ENCODE assay signal across 17 cellular contexts in the genomic region with DNA sequence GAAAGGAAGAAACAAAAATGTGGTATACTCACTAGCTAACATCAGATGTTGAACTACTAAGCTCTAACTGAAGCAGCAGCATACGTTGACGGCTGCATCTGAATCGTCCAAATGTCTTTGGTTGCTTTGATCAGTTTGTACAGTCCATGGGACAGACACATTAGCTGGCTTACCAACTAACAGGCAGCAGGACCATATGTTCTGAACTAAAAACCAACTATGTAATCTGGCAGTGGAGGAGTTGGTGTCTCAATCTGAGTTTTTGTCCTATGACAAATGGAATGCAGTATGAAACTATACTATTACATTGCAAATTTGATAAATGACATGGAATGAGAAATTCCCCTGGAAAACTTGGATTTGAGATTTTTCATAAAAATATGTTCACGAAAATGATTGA.
DNase-seq lines count a peak whose midpoint lies in the region; FAIRE-seq and TF ChIP-seq lines count a peak whose summit lies in the region.
"Had no signal": no experiment of that assay in that cellular context is flagged by ENCODE, and none has a peak within 500 bp of the region (broad histone marks: within the 10 kb centered on the region; RNA-seq: fewer than 3 reads in every experiment).

No MANE protein-coding gene starts in this region.

- H3K36me3 ChIP-seq in esophagus squamous epithelium = no peaks in the 10 kb centered on the region
- H3K36me3 ChIP-seq in SJCRH30 = no peaks in the 10 kb centered on the region

- H3K27me3 Mint-ChIP-seq in brain = no peaks in the 10 kb centered on the region

- TF ChIP-seq CTCF in brain (conservative IDR thresholded peaks at IDR 0.05) = no peak
- TF ChIP-seq CTCF in fibroblast of pulmonary artery (IDR thresholded peaks at IDR 0.05; ENCODE audit: low read length, missing control alignments) = no peak
- TF ChIP-seq CTCF in esophagus squamous epithelium (IDR thresholded peaks at IDR 0.05) = no peak

- H3K4me1 ChIP-seq in esophagus squamous epithelium (no peaks in the 10 kb centered on the region), SJCRH30 (peaks cover 1% of the 10 kb centered on the region)

- H3K27ac ChIP-seq in esophagus squamous epithelium (no peak overlapping the region), SJCRH30 (no peak overlapping the region)
- H3K27ac ChIP-seq: 22Rv1, RWPE1 had no signal

- 89 to 96% methylated on average over 4 of the region's 4 CpGs for WGBS in esophagus squamous epithelium, 2 donors

- H3K4me3 Mint-ChIP-seq in brain = peak overlapping the region in 1 of 5 experiments; percentile 7

- H3K27me3 ChIP-seq in esophagus squamous epithelium (no peaks in the 10 kb centered on the region), SJCRH30 (no peaks in the 10 kb centered on the region)

- H3K9me3 Mint-ChIP-seq in brain = no peaks in the 10 kb centered on the region

- intact Hi-C loops in esophagus squamous epithelium (cut with DNase I) = no loop called here

- H3K36me3 Mint-ChIP-seq in brain = peaks cover 51% of the 10 kb centered on the region

- no peak for FAIRE-seq in HTR-8/SVneo (lab: Jason Lieb, UNC)
- FAIRE-seq: GM12892, GM19239 had no signal

- peaks cover 81% of the 10 kb centered on the region for H3K4me1 Mint-ChIP-seq in brain

- no peak for TF ChIP-seq POLR2A in esophagus squamous epithelium (IDR thresholded peaks at IDR 0.05)

- peak overlapping the region in 3 of 5 experiments; percentile 19 to 87 (median 27) for H3K27ac Mint-ChIP-seq in brain

- no peak overlapping the region for H3K4me3 ChIP-seq in fibroblast of pulmonary artery (replicated peaks; ENCODE audit: low read depth, low read length)
- no peak overlapping the region for H3K4me3 ChIP-seq in esophagus squamous epithelium
- H3K4me3 ChIP-seq in SJCRH30 = no peak overlapping the region

- DNase-seq in DMS 273 (lab: John Stamatoyannopoulos, UW; ENCODE audit: unreplicated experiment) = peak; percentile 5
- DNase-seq in DMS 273 treated with DMSO at 0.1 percent for 48 hours (lab: John Stamatoyannopoulos, UW) = no peak
- peak; percentile 29 for DNase-seq in fibroblast of pulmonary artery (ENCODE audit: low read depth)
- no peak for DNase-seq in esophagus squamous epithelium (lab: John Stamatoyannopoulos, UW)
- DNase-seq in KG1 (lab: John Stamatoyannopoulos, UW) = no peak
- DNase-seq in HTR-8/SVneo (ENCODE audit: insufficient read length, low spot score) = no peak
- DNase-seq in SJCRH30 = no peak
- DNase-seq: DMS53; MV-4-11; NCI-H1417 treated with DMSO at 0.1 percent for 48 hours; NCI-H2081; NK-92 treated with Interleukin-12 subunit alpha and Interleukin-12 subunit beta, amount 100 ng/mL, for 24 hours had no signal

- H3K9me3 ChIP-seq in esophagus squamous epithelium (no peaks in the 10 kb centered on the region), SJCRH30 (replicated peaks) (no peaks in the 10 kb centered on the region)

Comparison
In these comparisons a context has a peak if more than half of its experiments do, and no peak if none do; other contexts are left out.
1. DNase-seq: peak in DMS 273 (single experiment) and fibroblast of pulmonary artery (single experiment); none in DMS 273 treated with DMSO at 0.1 percent for 48 hours (single experiment), esophagus squamous epithelium (single experiment), KG1 (single experiment), HTR-8/SVneo (single experiment) and SJCRH30 (0 of 2).